Comparison of ENCODE assay signal across 25 cellular contexts in genomic region chr2:169336677-169337076, GRCh38.
"Had no signal": no experiment of that assay in that cellular context is flagged by ENCODE, and none has a peak within 500 bp of the region (broad histone marks: within the 10 kb centered on the region; RNA-seq: fewer than 3 reads in every experiment).

No MANE protein-coding gene starts in this region.

- H3K4me3 Mint-ChIP-seq: naive B cell; natural killer cell; stimulated activated naive B cell treated with anti-CD40 and anti-IgM and Interleukin-4, amounts not matched to agents 10 μg/mL and 1 μg/mL and 100 μg/mL, for 72 hours had no signal

- ATAC-seq: heart right ventricle; left lobe of liver; natural killer cell; pancreas; right cardiac atrium; sciatic nerve; stimulated activated naive B cell treated with anti-CD40 and anti-IgM and Interleukin-4, amounts not matched to agents 10 μg/mL and 1 μg/mL and 100 μg/mL, for 72 hours; stimulated activated naive CD8-positive, alpha-beta T cell treated with anti-CD3 and anti-CD28 coated beads, Interleukin-15, Interleukin-2, amounts not matched to agents 100 U/mL and 50 U/mL, for 24 hours; upper lobe of right lung had no signal

- DNase-seq: heart right ventricle; islet precursor cell; lower lobe of right lung; mammary epithelial cell; mesenchymal stem cell; naive B cell; natural killer cell; nucleus accumbens; pancreas; posterior cingulate gyrus; retina; right cardiac atrium; stimulated activated CD4-positive, alpha-beta T cell treated with anti-CD3 and anti-CD28 coated beads, Interleukin-12 subunit alpha, Interleukin-12 subunit beta, amount 100 ng/mL, for 4 hours; stimulated activated CD4-positive, alpha-beta T cell treated with anti-CD3 and anti-CD28 coated beads, Interleukin-15, amount 100 ng/mL, for 24 hours; stimulated activated CD4-positive, alpha-beta T cell treated with anti-CD3 and anti-CD28 coated beads, Interleukin-2, amount 100 ng/mL, for 24 hours; stimulated activated CD4-positive, alpha-beta T cell treated with anti-CD3 and anti-CD28 coated beads, Interleukin-4, amount 100 ng/mL, for 1 hour; stimulated activated naive B cell treated with anti-CD40 and anti-IgM and Interleukin-4, amounts not matched to agents 10 μg/mL and 1 μg/mL and 100 μg/mL, for 72 hours; stimulated activated naive CD8-positive, alpha-beta T cell treated with anti-CD3 and anti-CD28 coated beads, Interleukin-15, Interleukin-2, amounts not matched to agents 100 U/mL and 50 U/mL, for 24 hours; stomach; testis; tibial artery; trophoblast cell; upper lobe of right lung had no signal

- H3K27ac Mint-ChIP-seq: naive B cell; natural killer cell; stimulated activated naive B cell treated with anti-CD40 and anti-IgM and Interleukin-4, amounts not matched to agents 10 μg/mL and 1 μg/mL and 100 μg/mL, for 72 hours had no signal

- H3K4me1 Mint-ChIP-seq: naive B cell; natural killer cell; stimulated activated naive B cell treated with anti-CD40 and anti-IgM and Interleukin-4, amounts not matched to agents 10 μg/mL and 1 μg/mL and 100 μg/mL, for 72 hours had no signal

- H3K9me3 Mint-ChIP-seq: natural killer cell; stimulated activated naive B cell treated with anti-CD40 and anti-IgM and Interleukin-4, amounts not matched to agents 10 μg/mL and 1 μg/mL and 100 μg/mL, for 72 hours had no signal

- H3K36me3 Mint-ChIP-seq: naive B cell; natural killer cell; stimulated activated naive B cell treated with anti-CD40 and anti-IgM and Interleukin-4, amounts not matched to agents 10 μg/mL and 1 μg/mL and 100 μg/mL, for 72 hours had no signal
